In genomic region chr5:137753227-137753985, GRCh38 we compare ENCODE assay signal across 8 cellular contexts. TPM values are rescaled to one million over a fixed set of nuclear protein-coding genes. Genes with fewer than 3 reads are reported as not detected.
A peak's percentile ranks its signal among the peaks of the same experiment; 100 is the strongest.
DNase-seq lines count a peak whose midpoint lies in the region; ATAC-seq, FAIRE-seq and TF ChIP-seq lines count a peak whose summit lies in the region.

No MANE protein-coding gene starts in this region.

- 0 to 1% (median 0%) methylated on average over 35 to 83 of the region's 83 CpGs for WGBS in heart left ventricle, 4 donors
- WGBS in prostate gland, result 1% methylated on average over 75 of the region's 83 CpGs

- H3K27me3 ChIP-seq in CD8-positive, alpha-beta memory T cell (ENCODE audit: insufficient read depth, low read length, poor library complexity, severe bottlenecking), result no peaks in the 10 kb centered on the region
- H3K27me3 ChIP-seq in Peyer's patch, result no peaks in the 10 kb centered on the region
- no peaks in the 10 kb centered on the region for H3K27me3 ChIP-seq in heart left ventricle
- no peaks in the 10 kb centered on the region for H3K27me3 ChIP-seq in prostate gland (replicated peaks; ENCODE audit: insufficient read depth)

- peak overlapping the region; percentile 99 to 100 (median 100) for H3K27ac Mint-ChIP-seq in CD8-positive, alpha-beta memory T cell
- H3K27ac Mint-ChIP-seq in activated naive CD8-positive, alpha-beta T cell, result peak overlapping the region; percentile 100

- POLR2A ChIA-PET in CD8-positive, alpha-beta memory T cell (lab: Charles Lee), result interaction anchor here (0.6 to 2.6 kb wide), 10 partner anchors 11 to 1445 kb away, joined by 3 to 23 read pairs (median 5); partner anchors contain the start of gene KLHL3

- peak overlapping the region; percentile 97 to 100 (median 99) for H3K4me3 Mint-ChIP-seq in CD8-positive, alpha-beta memory T cell
- peak overlapping the region; percentile 98 for H3K4me3 Mint-ChIP-seq in activated naive CD8-positive, alpha-beta T cell

- peak; percentile 27 to 66 (median 44) for DNase-seq in CD8-positive, alpha-beta memory T cell
- DNase-seq in H54 (ENCODE audit: insufficient read length, low spot score) (peak; percentile 9), Peyer's patch (peak; percentile 46 to 71 (median 67)), heart left ventricle (peak; percentile 33 to 81 (median 64)), prostate gland (ENCODE audit: low spot score) (peak; percentile 35), NCI-H82 (lab: John Stamatoyannopoulos, UW) (no peak), iPS-NIHi7 (ENCODE audit: extremely low spot score) (no peak)

- H3K36me3 ChIP-seq in CD8-positive, alpha-beta memory T cell (ENCODE audit: insufficient read depth, low read length), result peaks cover 9% of the 10 kb centered on the region
- H3K36me3 ChIP-seq in Peyer's patch (no peaks in the 10 kb centered on the region), heart left ventricle (peaks cover 0 to 23% (median 0%) of the 10 kb centered on the region in 9 donors), prostate gland (no peaks in the 10 kb centered on the region)

- no peak for FAIRE-seq in H54 (lab: Jason Lieb, UNC)

- H3K4me1 Mint-ChIP-seq in CD8-positive, alpha-beta memory T cell, result peaks cover 31 to 47% (median 38%) of the 10 kb centered on the region in 3 donors
- H3K4me1 Mint-ChIP-seq in activated naive CD8-positive, alpha-beta T cell (ENCODE audit: low read depth), result peaks cover 32% of the 10 kb centered on the region

- intact Hi-C loops in heart left ventricle (cut with DNase I) (loop anchor here in 2 of 10 donors (5.0 to 10.0 kb wide), 2 partner anchors 134 to 281 kb away; partner anchors contain the start of genes FAM13B (in 1 of the 2) and PKD2L2 (in 1 of the 2)), prostate gland (cut with DNase I) (loop anchor here (5.0 kb wide), 1 partner anchor 49 kb away; no protein-coding TSS in a partner anchor)

- TF ChIP-seq CTCF in Peyer's patch (IDR thresholded peaks at IDR 0.05) (peak in 1 of 6 experiments; percentile 1), heart left ventricle (IDR thresholded peaks at IDR 0.05) (no peak), prostate gland (IDR thresholded peaks at IDR 0.05) (no peak)

- no peaks in the 10 kb centered on the region for H3K9me3 Mint-ChIP-seq in CD8-positive, alpha-beta memory T cell
- no peaks in the 10 kb centered on the region for H3K9me3 Mint-ChIP-seq in activated naive CD8-positive, alpha-beta T cell (ENCODE audit: low read depth)

- CTCF ChIA-PET in CD8-positive, alpha-beta memory T cell (lab: Charles Lee), result interaction anchor here (1.0 to 2.5 kb wide), 8 partner anchors 11 to 277 kb away, joined by 3 to 25 read pairs (median 3); partner anchors contain the start of gene KLHL3

- TF ChIP-seq POLR2A in H54 (IDR thresholded peaks at IDR 0.05; ENCODE audit: low read depth, low read length) (no peak), Peyer's patch (IDR thresholded peaks at IDR 0.05) (no peak), heart left ventricle (IDR thresholded peaks at IDR 0.05) (no peak), prostate gland (IDR thresholded peaks at IDR 0.05) (no peak)

- peak overlapping the region; percentile 100 for H3K27ac ChIP-seq in CD8-positive, alpha-beta memory T cell (ENCODE audit: low read depth, low read length)
- H3K27ac ChIP-seq in Peyer's patch (peak overlapping the region; percentile 95 to 99 (median 98)), heart left ventricle (peak overlapping the region; percentile 94 to 100 (median 99)), prostate gland (peak overlapping the region; percentile 99)

- peaks cover 0 to 41% (median 4%) of the 10 kb centered on the region in 3 donors for H3K36me3 Mint-ChIP-seq in CD8-positive, alpha-beta memory T cell
- H3K36me3 Mint-ChIP-seq in activated naive CD8-positive, alpha-beta T cell, result peaks cover 17% of the 10 kb centered on the region

- H3K4me3 ChIP-seq in CD8-positive, alpha-beta memory T cell (ENCODE audit: low read length), result peak overlapping the region; percentile 98
- peak overlapping the region; percentile 64 to 88 (median 74) for H3K4me3 ChIP-seq in Peyer's patch
- H3K4me3 ChIP-seq in heart left ventricle, result peak overlapping the region; percentile 58 to 97 (median 82)
- peak overlapping the region; percentile 71 to 92 for H3K4me3 ChIP-seq in prostate gland

- peaks cover 3 to 6% of the 10 kb centered on the region in 2 donors for H3K27me3 Mint-ChIP-seq in CD8-positive, alpha-beta memory T cell
- H3K27me3 Mint-ChIP-seq in activated naive CD8-positive, alpha-beta T cell, result no peaks in the 10 kb centered on the region

- peak; percentile 5 to 24 (median 16) for ATAC-seq in heart left ventricle

- no peaks in the 10 kb centered on the region for H3K9me3 ChIP-seq in CD8-positive, alpha-beta memory T cell (ENCODE audit: low read length)
- no peaks in the 10 kb centered on the region for H3K9me3 ChIP-seq in Peyer's patch
- no peaks in the 10 kb centered on the region for H3K9me3 ChIP-seq in heart left ventricle
- H3K9me3 ChIP-seq in prostate gland, result no peaks in the 10 kb centered on the region

- H3K4me1 ChIP-seq in CD8-positive, alpha-beta memory T cell (ENCODE audit: insufficient read depth, low read length), result peaks cover 29% of the 10 kb centered on the region
- peaks cover 0 to 19% (median 0%) of the 10 kb centered on the region in 4 donors for H3K4me1 ChIP-seq in Peyer's patch
- H3K4me1 ChIP-seq in heart left ventricle, result peaks cover 2 to 44% (median 25%) of the 10 kb centered on the region in 12 donors
- no peaks in the 10 kb centered on the region for H3K4me1 ChIP-seq in prostate gland (replicated peaks)

RNA-seq across cellular contexts. Expression of gene HNRNPA0, which starts 0.8 kb away (rescaled TPM):
- 10 to 100 TPM; 42.7 to 45.9 TPM for total RNA-seq in CD8-positive, alpha-beta memory T cell
- polyA plus RNA-seq in CD8-positive, alpha-beta memory T cell, result 20.1 TPM
- total RNA-seq in Peyer's patch, result 10 to 100 TPM in 1 of 4 donors, 1 to 10 TPM in 3; 5.8 to 13.2 (median 7.3) TPM
- 10 to 100 TPM in 7 of 9 donors, 1 to 10 TPM in 2; 4.0 to 21.0 (median 14.2) TPM for total RNA-seq in heart left ventricle
- 10 to 100 TPM in 1 of 2 donors, 1 to 10 TPM in 1; 9.4 to 27.6 TPM for polyA plus RNA-seq in heart left ventricle
- 10 to 100 TPM; 11.0 to 17.4 TPM for total RNA-seq in prostate gland

RNA-seq across cellular contexts. Expression of gene KLHL3, which starts 17.5 kb away (rescaled TPM):
- 1 to 10 TPM; 2.7 to 3.3 TPM for total RNA-seq in CD8-positive, alpha-beta memory T cell
- polyA plus RNA-seq in CD8-positive, alpha-beta memory T cell, result 3.4 TPM
- total RNA-seq in Peyer's patch (1 to 10 TPM; 5.0 to 9.5 (median 6.3) TPM), heart left ventricle (10 to 100 TPM; 16.9 to 77.6 (median 26.1) TPM), prostate gland (10 to 100 TPM in 1 of 2 donors, 1 to 10 TPM in 1; 1.8 to 14.0 TPM)
- polyA plus RNA-seq in heart left ventricle, result 10 to 100 TPM in 1 of 2 donors, 1 to 10 TPM in 1; 8.3 to 54.6 TPM

Comparison
In these comparisons a context has a peak if more than half of its experiments do, and no peak if none do; other contexts are left out.
1. DNase-seq: peak in CD8-positive, alpha-beta memory T cell (5 of 5), H54 (single experiment), Peyer's patch (3 of 3), heart left ventricle (5 of 5) and prostate gland (single experiment); none in NCI-H82 (single experiment) and iPS-NIHi7 (single experiment).
2. Peak in every context shown above with its lines, with median percentiles within 50 percentile points of each other: H3K27ac ChIP-seq and H3K4me3 ChIP-seq.